ENCODE assay signal across 1 cellular context in the genomic region with DNA sequence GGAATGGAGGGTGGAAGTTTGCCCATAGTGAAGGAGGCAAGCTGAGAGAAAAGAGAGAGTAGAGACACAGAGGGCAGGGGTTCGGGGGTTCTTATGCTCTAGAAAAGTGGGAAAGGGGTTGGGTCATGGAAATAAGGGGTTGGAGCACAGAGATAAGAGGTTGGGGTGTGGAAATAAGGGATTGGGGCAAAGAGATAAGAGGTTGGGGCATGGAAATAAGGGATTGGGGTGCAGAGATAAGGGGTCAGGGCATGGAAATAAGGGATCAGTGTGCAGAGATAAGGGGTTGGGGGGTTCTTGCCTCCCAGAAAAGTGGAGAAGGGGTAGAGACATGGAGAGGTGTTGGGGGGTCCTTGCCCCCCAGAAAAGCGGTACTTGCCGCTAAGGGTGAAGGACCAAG.
TF ChIP-seq lines count a peak whose summit lies in the region.

No MANE protein-coding gene starts in this region.

TF ChIP-seq in K562, 482 proteins besides CTCF, POLR2A, EP300 and RAD21 (continued from another document and continues in another):
- peak; percentile 68 for TF ChIP-seq HDAC3 (IDR thresholded peaks at IDR 0.05; ENCODE audit: borderline replicate concordance, partially characterized antibody)
- TF ChIP-seq ZNF384 (IDR thresholded peaks at IDR 0.05; ENCODE audit: low read depth, low read length) = no peak
- TF ChIP-seq ZKSCAN1 (IDR thresholded peaks at IDR 0.05; ENCODE audit: low read depth, low read length) = no peak
- TF ChIP-seq ZNF224 (CRISPR knock-in tag; IDR thresholded peaks at IDR 0.05) = no peak
- no peak for TF ChIP-seq WHSC1 (IDR thresholded peaks at IDR 0.05; ENCODE audit: low read length)
- no peak for TF ChIP-seq XRCC3 (IDR thresholded peaks at IDR 0.05)
- TF ChIP-seq FOXK2 (conservative IDR thresholded peaks at IDR 0.05 in 1 of 2, IDR thresholded peaks at IDR 0.05 in 1 of 2; ENCODE audit: low read depth in 2 of 2) = peak; percentile 64 to 70; a peak in 2 of 4 replicates
- TF ChIP-seq, protein P1, sequence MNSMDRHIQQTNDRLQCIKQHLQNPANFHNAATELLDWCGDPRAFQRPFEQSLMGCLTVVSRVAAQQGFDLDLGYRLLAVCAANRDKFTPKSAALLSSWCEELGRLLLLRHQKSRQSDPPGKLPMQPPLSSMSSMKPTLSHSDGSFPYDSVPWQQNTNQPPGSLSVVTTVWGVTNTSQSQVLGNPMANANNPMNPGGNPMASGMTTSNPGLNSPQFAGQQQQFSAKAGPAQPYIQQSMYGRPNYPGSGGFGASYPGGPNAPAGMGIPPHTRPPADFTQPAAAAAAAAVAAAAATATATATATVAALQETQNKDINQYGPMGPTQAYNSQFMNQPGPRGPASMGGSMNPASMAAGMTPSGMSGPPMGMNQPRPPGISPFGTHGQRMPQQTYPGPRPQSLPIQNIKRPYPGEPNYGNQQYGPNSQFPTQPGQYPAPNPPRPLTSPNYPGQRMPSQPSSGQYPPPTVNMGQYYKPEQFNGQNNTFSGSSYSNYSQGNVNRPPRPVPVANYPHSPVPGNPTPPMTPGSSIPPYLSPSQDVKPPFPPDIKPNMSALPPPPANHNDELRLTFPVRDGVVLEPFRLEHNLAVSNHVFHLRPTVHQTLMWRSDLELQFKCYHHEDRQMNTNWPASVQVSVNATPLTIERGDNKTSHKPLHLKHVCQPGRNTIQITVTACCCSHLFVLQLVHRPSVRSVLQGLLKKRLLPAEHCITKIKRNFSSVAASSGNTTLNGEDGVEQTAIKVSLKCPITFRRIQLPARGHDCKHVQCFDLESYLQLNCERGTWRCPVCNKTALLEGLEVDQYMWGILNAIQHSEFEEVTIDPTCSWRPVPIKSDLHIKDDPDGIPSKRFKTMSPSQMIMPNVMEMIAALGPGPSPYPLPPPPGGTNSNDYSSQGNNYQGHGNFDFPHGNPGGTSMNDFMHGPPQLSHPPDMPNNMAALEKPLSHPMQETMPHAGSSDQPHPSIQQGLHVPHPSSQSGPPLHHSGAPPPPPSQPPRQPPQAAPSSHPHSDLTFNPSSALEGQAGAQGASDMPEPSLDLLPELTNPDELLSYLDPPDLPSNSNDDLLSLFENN (IDR thresholded peaks at IDR 0.05; ENCODE audit: low read depth in 2 of 2, low read length in 2 of 2) = peak in 1 of 2 experiments; percentile 67; a peak in 1 of 4 replicates
- no peak for TF ChIP-seq BRF1 (IDR thresholded peaks at IDR 0.05; ENCODE audit: borderline replicate concordance, extremely low read depth, insufficient read length)
- TF ChIP-seq FOXP1 (CRISPR knock-in tag; IDR thresholded peaks at IDR 0.05) = no peak
- no peak for TF ChIP-seq SETDB1 (IDR thresholded peaks at IDR 0.05; ENCODE audit: low read length)
- no peak for TF ChIP-seq ZNF347 (CRISPR knock-in tag; IDR thresholded peaks at IDR 0.05; ENCODE audit: low read depth)
- peak; percentile 78 for TF ChIP-seq NR2C1 (IDR thresholded peaks at IDR 0.05)
- TF ChIP-seq NR2C1 (tag; IDR thresholded peaks at IDR 0.05) = peak; percentile 87
- TF ChIP-seq ZNF717 (CRISPR knock-in tag; IDR thresholded peaks at IDR 0.05) = no peak
- 0 out of 2 replicates have a peak, but pooled peaks have one; percentile 51 for TF ChIP-seq ZNF41 (CRISPR knock-in tag; conservative IDR thresholded peaks at IDR 0.05)
- TF ChIP-seq HMG20B (CRISPR knock-in tag; IDR thresholded peaks at IDR 0.05) = no peak
- no peak for TF ChIP-seq PCBP1 (IDR thresholded peaks at IDR 0.05; ENCODE audit: low read depth, low read length, poor library complexity, severe bottlenecking)
- TF ChIP-seq KDM5B (IDR thresholded peaks at IDR 0.05; ENCODE audit: insufficient replicate concordance, low read depth, low read length) = no peak
- TF ChIP-seq, protein P2, sequence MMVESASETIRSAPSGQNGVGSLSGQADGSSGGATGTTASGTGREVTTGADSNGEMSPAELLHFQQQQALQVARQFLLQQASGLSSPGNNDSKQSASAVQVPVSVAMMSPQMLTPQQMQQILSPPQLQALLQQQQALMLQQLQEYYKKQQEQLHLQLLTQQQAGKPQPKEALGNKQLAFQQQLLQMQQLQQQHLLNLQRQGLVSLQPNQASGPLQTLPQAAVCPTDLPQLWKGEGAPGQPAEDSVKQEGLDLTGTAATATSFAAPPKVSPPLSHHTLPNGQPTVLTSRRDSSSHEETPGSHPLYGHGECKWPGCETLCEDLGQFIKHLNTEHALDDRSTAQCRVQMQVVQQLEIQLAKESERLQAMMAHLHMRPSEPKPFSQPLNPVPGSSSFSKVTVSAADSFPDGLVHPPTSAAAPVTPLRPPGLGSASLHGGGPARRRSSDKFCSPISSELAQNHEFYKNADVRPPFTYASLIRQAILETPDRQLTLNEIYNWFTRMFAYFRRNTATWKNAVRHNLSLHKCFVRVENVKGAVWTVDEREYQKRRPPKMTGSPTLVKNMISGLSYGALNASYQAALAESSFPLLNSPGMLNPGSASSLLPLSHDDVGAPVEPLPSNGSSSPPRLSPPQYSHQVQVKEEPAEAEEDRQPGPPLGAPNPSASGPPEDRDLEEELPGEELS (CRISPR knock-in tag; IDR thresholded peaks at IDR 0.05; ENCODE audit: borderline replicate concordance) = no peak
- TF ChIP-seq GATAD2B (IDR thresholded peaks at IDR 0.05; ENCODE audit: borderline replicate concordance) = no peak
- TF ChIP-seq HNRNPH1 (optimal IDR thresholded peaks at IDR 0.05; ENCODE audit: low read depth, low read length) = no peak
- TF ChIP-seq ZBTB26 (CRISPR knock-in tag; IDR thresholded peaks at IDR 0.05) = peak; percentile 96; the same call in 1 of the 2 replicates
- no peak for TF ChIP-seq MAFK (IDR thresholded peaks at IDR 0.05; ENCODE audit: low read length)
- TF ChIP-seq, protein P3, sequence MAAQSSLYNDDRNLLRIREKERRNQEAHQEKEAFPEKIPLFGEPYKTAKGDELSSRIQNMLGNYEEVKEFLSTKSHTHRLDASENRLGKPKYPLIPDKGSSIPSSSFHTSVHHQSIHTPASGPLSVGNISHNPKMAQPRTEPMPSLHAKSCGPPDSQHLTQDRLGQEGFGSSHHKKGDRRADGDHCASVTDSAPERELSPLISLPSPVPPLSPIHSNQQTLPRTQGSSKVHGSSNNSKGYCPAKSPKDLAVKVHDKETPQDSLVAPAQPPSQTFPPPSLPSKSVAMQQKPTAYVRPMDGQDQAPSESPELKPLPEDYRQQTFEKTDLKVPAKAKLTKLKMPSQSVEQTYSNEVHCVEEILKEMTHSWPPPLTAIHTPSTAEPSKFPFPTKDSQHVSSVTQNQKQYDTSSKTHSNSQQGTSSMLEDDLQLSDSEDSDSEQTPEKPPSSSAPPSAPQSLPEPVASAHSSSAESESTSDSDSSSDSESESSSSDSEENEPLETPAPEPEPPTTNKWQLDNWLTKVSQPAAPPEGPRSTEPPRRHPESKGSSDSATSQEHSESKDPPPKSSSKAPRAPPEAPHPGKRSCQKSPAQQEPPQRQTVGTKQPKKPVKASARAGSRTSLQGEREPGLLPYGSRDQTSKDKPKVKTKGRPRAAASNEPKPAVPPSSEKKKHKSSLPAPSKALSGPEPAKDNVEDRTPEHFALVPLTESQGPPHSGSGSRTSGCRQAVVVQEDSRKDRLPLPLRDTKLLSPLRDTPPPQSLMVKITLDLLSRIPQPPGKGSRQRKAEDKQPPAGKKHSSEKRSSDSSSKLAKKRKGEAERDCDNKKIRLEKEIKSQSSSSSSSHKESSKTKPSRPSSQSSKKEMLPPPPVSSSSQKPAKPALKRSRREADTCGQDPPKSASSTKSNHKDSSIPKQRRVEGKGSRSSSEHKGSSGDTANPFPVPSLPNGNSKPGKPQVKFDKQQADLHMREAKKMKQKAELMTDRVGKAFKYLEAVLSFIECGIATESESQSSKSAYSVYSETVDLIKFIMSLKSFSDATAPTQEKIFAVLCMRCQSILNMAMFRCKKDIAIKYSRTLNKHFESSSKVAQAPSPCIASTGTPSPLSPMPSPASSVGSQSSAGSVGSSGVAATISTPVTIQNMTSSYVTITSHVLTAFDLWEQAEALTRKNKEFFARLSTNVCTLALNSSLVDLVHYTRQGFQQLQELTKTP (IDR thresholded peaks at IDR 0.05; ENCODE audit: low read depth in 1 of 2, partially characterized antibody in 2 of 2) = peak in 1 of 2 experiments; percentile 86
- peak; percentile 98 for TF ChIP-seq CBFA2T2 (conservative IDR thresholded peaks at IDR 0.05)
- no peak for TF ChIP-seq USF2 (CRISPR knock-in tag; IDR thresholded peaks at IDR 0.05)
- no peak for TF ChIP-seq SAFB (IDR thresholded peaks at IDR 0.05; ENCODE audit: borderline replicate concordance, low read depth, low read length)
- TF ChIP-seq ZBED1 (IDR thresholded peaks at IDR 0.05) = no peak
- TF ChIP-seq TOE1 (IDR thresholded peaks at IDR 0.05; ENCODE audit: borderline replicate concordance) = no peak
- no peak for TF ChIP-seq TOE1 (CRISPR knock-in tag; IDR thresholded peaks at IDR 0.05; ENCODE audit: borderline replicate concordance, low read depth)
- TF ChIP-seq ZFP36 (IDR thresholded peaks at IDR 0.05; ENCODE audit: low read depth, low read length, partially characterized antibody) = no peak
- TF ChIP-seq DMBX1 (CRISPR knock-in tag; IDR thresholded peaks at IDR 0.05; ENCODE audit: borderline replicate concordance) = no peak
- no peak for TF ChIP-seq SRSF3 (IDR thresholded peaks at IDR 0.05; ENCODE audit: insufficient read depth, low read length)
- TF ChIP-seq, protein P4, sequence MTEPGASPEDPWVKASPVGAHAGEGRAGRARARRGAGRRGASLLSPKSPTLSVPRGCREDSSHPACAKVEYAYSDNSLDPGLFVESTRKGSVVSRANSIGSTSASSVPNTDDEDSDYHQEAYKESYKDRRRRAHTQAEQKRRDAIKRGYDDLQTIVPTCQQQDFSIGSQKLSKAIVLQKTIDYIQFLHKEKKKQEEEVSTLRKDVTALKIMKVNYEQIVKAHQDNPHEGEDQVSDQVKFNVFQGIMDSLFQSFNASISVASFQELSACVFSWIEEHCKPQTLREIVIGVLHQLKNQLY (CRISPR knock-in tag; conservative IDR thresholded peaks at IDR 0.05) = no peak
- no peak for TF ChIP-seq SAFB2 (IDR thresholded peaks at IDR 0.05; ENCODE audit: borderline replicate concordance, low read depth, low read length, severe bottlenecking)
- no peak for TF ChIP-seq PRPF4 (IDR thresholded peaks at IDR 0.05; ENCODE audit: insufficient read depth, low read depth, low read length, poor library complexity, severe bottlenecking)
- TF ChIP-seq MAZ (CRISPR knock-in tag; conservative IDR thresholded peaks at IDR 0.05 in 1 of 2, IDR thresholded peaks at IDR 0.05 in 1 of 2) = peak in 1 of 2 experiments; percentile 85; a peak in 2 of 4 replicates
- TF ChIP-seq TFAM (CRISPR knock-in tag; conservative IDR thresholded peaks at IDR 0.05) = no peak
- no peak for TF ChIP-seq ZKSCAN3 (CRISPR knock-in tag; IDR thresholded peaks at IDR 0.05)
- TF ChIP-seq BCL6 (CRISPR knock-in tag; IDR thresholded peaks at IDR 0.05) = no peak
- TF ChIP-seq ZNF12 (CRISPR knock-in tag; IDR thresholded peaks at IDR 0.05) = no peak
- peak; percentile 79 for TF ChIP-seq SMARCC2 (IDR thresholded peaks at IDR 0.05; ENCODE audit: low read depth)
- no peak for TF ChIP-seq HOXB6 (CRISPR knock-in tag; IDR thresholded peaks at IDR 0.05; ENCODE audit: borderline replicate concordance)
- TF ChIP-seq, protein P5, sequence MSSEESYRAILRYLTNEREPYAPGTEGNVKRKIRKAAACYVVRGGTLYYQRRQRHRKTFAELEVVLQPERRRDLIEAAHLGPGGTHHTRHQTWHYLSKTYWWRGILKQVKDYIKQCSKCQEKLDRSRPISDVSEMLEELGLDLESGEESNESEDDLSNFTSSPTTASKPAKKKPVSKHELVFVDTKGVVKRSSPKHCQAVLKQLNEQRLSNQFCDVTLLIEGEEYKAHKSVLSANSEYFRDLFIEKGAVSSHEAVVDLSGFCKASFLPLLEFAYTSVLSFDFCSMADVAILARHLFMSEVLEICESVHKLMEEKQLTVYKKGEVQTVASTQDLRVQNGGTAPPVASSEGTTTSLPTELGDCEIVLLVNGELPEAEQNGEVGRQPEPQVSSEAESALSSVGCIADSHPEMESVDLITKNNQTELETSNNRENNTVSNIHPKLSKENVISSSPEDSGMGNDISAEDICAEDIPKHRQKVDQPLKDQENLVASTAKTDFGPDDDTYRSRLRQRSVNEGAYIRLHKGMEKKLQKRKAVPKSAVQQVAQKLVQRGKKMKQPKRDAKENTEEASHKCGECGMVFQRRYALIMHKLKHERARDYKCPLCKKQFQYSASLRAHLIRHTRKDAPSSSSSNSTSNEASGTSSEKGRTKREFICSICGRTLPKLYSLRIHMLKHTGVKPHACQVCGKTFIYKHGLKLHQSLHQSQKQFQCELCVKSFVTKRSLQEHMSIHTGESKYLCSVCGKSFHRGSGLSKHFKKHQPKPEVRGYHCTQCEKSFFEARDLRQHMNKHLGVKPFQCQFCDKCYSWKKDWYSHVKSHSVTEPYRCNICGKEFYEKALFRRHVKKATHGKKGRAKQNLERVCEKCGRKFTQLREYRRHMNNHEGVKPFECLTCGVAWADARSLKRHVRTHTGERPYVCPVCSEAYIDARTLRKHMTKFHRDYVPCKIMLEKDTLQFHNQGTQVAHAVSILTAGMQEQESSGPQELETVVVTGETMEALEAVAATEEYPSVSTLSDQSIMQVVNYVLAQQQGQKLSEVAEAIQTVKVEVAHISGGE (CRISPR knock-in tag; IDR thresholded peaks at IDR 0.05) = no peak
- TF ChIP-seq ZC3H8 (IDR thresholded peaks at IDR 0.05) = no peak
- TF ChIP-seq ZNF398 (CRISPR knock-in tag; IDR thresholded peaks at IDR 0.05) = no peak
- TF ChIP-seq ILF3 (IDR thresholded peaks at IDR 0.05; ENCODE audit: borderline replicate concordance) = no peak
- TF ChIP-seq ZNF583 (CRISPR knock-in tag; IDR thresholded peaks at IDR 0.05) = 0 out of 2 replicates have a peak, but pooled peaks have one; percentile 77
